Comparison of ENCODE assay signal across 10 cellular contexts in genomic region chr20:406200-407096, GRCh38. TPM values are rescaled to one million over a fixed set of nuclear protein-coding genes. Genes with fewer than 3 reads are reported as not detected.
DNase-seq lines count a peak whose midpoint lies in the region; ATAC-seq and TF ChIP-seq lines count a peak whose summit lies in the region.
"Had no signal": no experiment of that assay in that cellular context is flagged by ENCODE, and none has a peak within 500 bp of the region (broad histone marks: within the 10 kb centered on the region; RNA-seq: fewer than 3 reads in every experiment).

No MANE protein-coding gene starts in this region.

- intact Hi-C loops in lower leg skin (cut with DNase I; ENCODE audit: low total_unique reads): no loop called here

- H3K9me3 ChIP-seq in CD4-positive, CD25-positive, alpha-beta regulatory T cell (ENCODE audit: control insufficient read depth in 2 of 2, low read length in 2 of 2): no peaks in the 10 kb centered on the region

- DNase-seq in CD4-positive, CD25-positive, alpha-beta regulatory T cell: no peak
- DNase-seq in chondrocyte (ENCODE audit: low spot score): no peak
- no peak for DNase-seq in UCSD-AML1 (lab: John Stamatoyannopoulos, UW; ENCODE audit: unreplicated experiment)
- DNase-seq in lower leg skin (ENCODE audit: low spot score in 2 of 2): no peak
- DNase-seq in stimulated activated CD4-positive, alpha-beta T cell treated with anti-CD3 and anti-CD28 coated beads, Interleukin-2, amount 100 ng/mL, for 24 hours: no peak
- DNase-seq: EL; stimulated activated naive CD4-positive, alpha-beta T cell treated with Interleukin-2 at 50 U/mL for 16 hours had no signal

- H3K36me3 Mint-ChIP-seq in CD4-positive, CD25-positive, alpha-beta regulatory T cell: peaks cover 13% of the 10 kb centered on the region
- H3K36me3 Mint-ChIP-seq in chondrocyte (ENCODE audit: low read depth): peaks cover 2% of the 10 kb centered on the region
- H3K36me3 Mint-ChIP-seq in nephron (ENCODE audit: low read depth): peaks cover 19% of the 10 kb centered on the region

- H3K4me2 ChIP-seq in KMS-11: peak overlapping the region; percentile 65

- 84 to 85% methylated on average over 9 of the region's 9 CpGs for WGBS in lower leg skin, 2 donors

- peaks cover 10% of the 10 kb centered on the region; the same call in 1 of the 2 replicates for H3K79me2 ChIP-seq in KMS-11 (ENCODE audit: insufficient read depth, low read depth)

- no peak for ATAC-seq in CD4-positive, CD25-positive, alpha-beta regulatory T cell (ENCODE audit: low read depth in 2 of 2)
- ATAC-seq in HG03139 (IDR thresholded peaks at IDR 0.05; ENCODE audit: unreplicated experiment): no peak

- no peaks in the 10 kb centered on the region for H3K27me3 ChIP-seq in CD4-positive, CD25-positive, alpha-beta regulatory T cell (ENCODE audit: control insufficient read depth, insufficient read depth, low read length)
- H3K27me3 ChIP-seq in KMS-11 (ENCODE audit: insufficient read depth, low read depth): no peaks in the 10 kb centered on the region

- no peaks in the 10 kb centered on the region for H4K20me1 ChIP-seq in KMS-11 (ENCODE audit: insufficient read depth)

- H3K4me1 ChIP-seq in CD4-positive, CD25-positive, alpha-beta regulatory T cell (ENCODE audit: control insufficient read depth, insufficient read depth, low read length, poor library complexity, severe bottlenecking): peaks cover 39% of the 10 kb centered on the region
- peaks cover 44% of the 10 kb centered on the region for H3K4me1 ChIP-seq in KMS-11 (ENCODE audit: low read depth, poor library complexity, severe bottlenecking)

- H3K4me1 Mint-ChIP-seq in CD4-positive, CD25-positive, alpha-beta regulatory T cell: peaks cover 5 to 53% (median 44%) of the 10 kb centered on the region in 4 donors
- H3K4me1 Mint-ChIP-seq in chondrocyte (ENCODE audit: low read depth) (peaks cover 34% of the 10 kb centered on the region), nephron (peaks cover 25% of the 10 kb centered on the region)

- peaks cover 0 to 2% (median 0%) of the 10 kb centered on the region in 7 donors for H3K9me3 Mint-ChIP-seq in CD4-positive, CD25-positive, alpha-beta regulatory T cell
- peaks cover 10% of the 10 kb centered on the region for H3K9me3 Mint-ChIP-seq in chondrocyte (ENCODE audit: low read depth)
- no peaks in the 10 kb centered on the region for H3K9me3 Mint-ChIP-seq in nephron

- peak overlapping the region; percentile 70 for H2AFZ ChIP-seq in KMS-11 (ENCODE audit: low read depth)

- H3K27ac ChIP-seq in CD4-positive, CD25-positive, alpha-beta regulatory T cell (ENCODE audit: insufficient read depth, low read length, poor library complexity, severe bottlenecking): no peak overlapping the region
- peak overlapping the region; percentile 54; the same call in 1 of the 2 replicates for H3K27ac ChIP-seq in KMS-11

- H3K27me3 Mint-ChIP-seq in CD4-positive, CD25-positive, alpha-beta regulatory T cell: peaks cover 5% of the 10 kb centered on the region
- no peaks in the 10 kb centered on the region for H3K27me3 Mint-ChIP-seq in chondrocyte (ENCODE audit: low read depth)
- no peaks in the 10 kb centered on the region for H3K27me3 Mint-ChIP-seq in nephron (ENCODE audit: low read depth)

- peak overlapping the region; percentile 46; the same call in 1 of the 2 replicates for H3K9ac ChIP-seq in KMS-11

- TF ChIP-seq CTCF in KMS-11 (conservative IDR thresholded peaks at IDR 0.05; ENCODE audit: low read depth, low read length) (no peak), chondrocyte (IDR thresholded peaks at IDR 0.05) (no peak), nephron (IDR thresholded peaks at IDR 0.05; ENCODE audit: unreplicated experiment in 3 of 3) (no peak), lower leg skin (IDR thresholded peaks at IDR 0.05) (no peak)

- no peak overlapping the region for H3K4me3 ChIP-seq in CD4-positive, CD25-positive, alpha-beta regulatory T cell (ENCODE audit: low read depth, low read length)
- H3K4me3 ChIP-seq in KMS-11 (IDR thresholded peaks at IDR 0.05; ENCODE audit: insufficient read depth, low read depth, low read length): no peak overlapping the region
- H3K4me3 ChIP-seq in lower leg skin (ENCODE audit: low read depth, poor library complexity, severe bottlenecking): no peak overlapping the region

- H3K36me3 ChIP-seq in CD4-positive, CD25-positive, alpha-beta regulatory T cell (ENCODE audit: control insufficient read depth, insufficient read depth, low read length): peaks cover 8% of the 10 kb centered on the region
- no peaks in the 10 kb centered on the region for H3K36me3 ChIP-seq in KMS-11 (ENCODE audit: insufficient read depth)

- peak overlapping the region; percentile 83 to 96 (median 90) for H3K27ac Mint-ChIP-seq in CD4-positive, CD25-positive, alpha-beta regulatory T cell
- H3K27ac Mint-ChIP-seq in chondrocyte (ENCODE audit: unreplicated experiment): peak overlapping the region; percentile 97
- peak overlapping the region; percentile 78 to 93 (median 89) for H3K27ac Mint-ChIP-seq in nephron

- peak overlapping the region; percentile 90 to 98 (median 96) for H3K4me3 Mint-ChIP-seq in CD4-positive, CD25-positive, alpha-beta regulatory T cell
- H3K4me3 Mint-ChIP-seq in chondrocyte (ENCODE audit: unreplicated experiment): peak overlapping the region; percentile 78
- H3K4me3 Mint-ChIP-seq in nephron: peak overlapping the region; percentile 87 to 92 (median 90)

- no peak for TF ChIP-seq POLR2A in lower leg skin (IDR thresholded peaks at IDR 0.05)

RNA-seq across cellular contexts. Expression of gene RBCK1, which starts 1.7 kb away (rescaled TPM):
- 93.9 TPM for total RNA-seq in CD4-positive, CD25-positive, alpha-beta regulatory T cell
- 100 to 1,000 TPM in 1 of 4 donors, 10 to 100 TPM in 3; 87.5 to 115 (median 91.8) TPM for polyA plus RNA-seq in CD4-positive, CD25-positive, alpha-beta regulatory T cell
- total RNA-seq in chondrocyte (84.1 to 95.5 TPM (median 94.3 TPM) in 3 replicates), lower leg skin (10 to 100 TPM; 65.2 to 90.1 (median 77.1) TPM)

RNA-seq across cellular contexts. Expression of gene TRIB3, which starts 25.9 kb away (rescaled TPM):
- total RNA-seq in CD4-positive, CD25-positive, alpha-beta regulatory T cell: 6.0 TPM
- 10 to 100 TPM; 15.0 to 22.6 (median 19.6) TPM for polyA plus RNA-seq in CD4-positive, CD25-positive, alpha-beta regulatory T cell
- 7.0 to 141 TPM (median 137 TPM) in 3 replicates for total RNA-seq in chondrocyte
- 10 to 100 TPM; 20.6 to 35.2 (median 27.5) TPM for total RNA-seq in lower leg skin

RNA-seq across cellular contexts. Expression of gene TBC1D20, which starts 55.9 kb away (rescaled TPM):
- total RNA-seq in CD4-positive, CD25-positive, alpha-beta regulatory T cell: 30.2 TPM
- polyA plus RNA-seq in CD4-positive, CD25-positive, alpha-beta regulatory T cell: 10 to 100 TPM; 16.4 to 23.2 (median 18.2) TPM
- 56.2 to 64.7 TPM (median 64.0 TPM) in 3 replicates for total RNA-seq in chondrocyte
- 10 to 100 TPM; 36.5 to 44.8 (median 42.5) TPM for total RNA-seq in lower leg skin

RNA-seq across cellular contexts. Expression of gene NRSN2, which starts 59.5 kb away (rescaled TPM):
- total RNA-seq in CD4-positive, CD25-positive, alpha-beta regulatory T cell: 1.5 TPM
- 1 to 10 TPM in 2 of 4 donors, under 1 TPM in 1, not detected in 1; 0.52 to 1.5 (median 1.1) TPM for polyA plus RNA-seq in CD4-positive, CD25-positive, alpha-beta regulatory T cell
- 72.1 to 77.1 TPM (median 73.2 TPM) in 3 replicates for total RNA-seq in chondrocyte
- 10 to 100 TPM in 2 of 4 donors, 1 to 10 TPM in 2; 4.4 to 16.6 (median 9.9) TPM for total RNA-seq in lower leg skin
